Comparison of ENCODE assay signal across 2 cellular contexts in genomic region chr1:201582977-201583376, GRCh38.
TF ChIP-seq lines count a peak whose summit lies in the region.

No MANE protein-coding gene starts in this region.

TF ChIP-seq in SK-N-SH, 30 proteins besides CTCF, POLR2A, EP300 and RAD21 (continued from another document):
- TF ChIP-seq IRF3 (IDR thresholded peaks at IDR 0.05; ENCODE audit: low read depth, low read length) (no peak), CHD2 (IDR thresholded peaks at IDR 0.05; ENCODE audit: low read length, partially characterized antibody) (no peak), JUND (IDR thresholded peaks at IDR 0.05) (no peak), ZBTB33 (IDR thresholded peaks at IDR 0.05; ENCODE audit: borderline replicate concordance, low read depth) (no peak), FOXJ3 (CRISPR knock-in tag; IDR thresholded peaks at IDR 0.05) (no peak), PBX3 (IDR thresholded peaks at IDR 0.05) (no peak)
- TF ChIP-seq, protein P1, sequence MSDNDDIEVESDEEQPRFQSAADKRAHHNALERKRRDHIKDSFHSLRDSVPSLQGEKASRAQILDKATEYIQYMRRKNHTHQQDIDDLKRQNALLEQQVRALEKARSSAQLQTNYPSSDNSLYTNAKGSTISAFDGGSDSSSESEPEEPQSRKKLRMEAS (IDR thresholded peaks at IDR 0.05; ENCODE audit: low read depth), result no peak
- TF ChIP-seq, protein P2, sequence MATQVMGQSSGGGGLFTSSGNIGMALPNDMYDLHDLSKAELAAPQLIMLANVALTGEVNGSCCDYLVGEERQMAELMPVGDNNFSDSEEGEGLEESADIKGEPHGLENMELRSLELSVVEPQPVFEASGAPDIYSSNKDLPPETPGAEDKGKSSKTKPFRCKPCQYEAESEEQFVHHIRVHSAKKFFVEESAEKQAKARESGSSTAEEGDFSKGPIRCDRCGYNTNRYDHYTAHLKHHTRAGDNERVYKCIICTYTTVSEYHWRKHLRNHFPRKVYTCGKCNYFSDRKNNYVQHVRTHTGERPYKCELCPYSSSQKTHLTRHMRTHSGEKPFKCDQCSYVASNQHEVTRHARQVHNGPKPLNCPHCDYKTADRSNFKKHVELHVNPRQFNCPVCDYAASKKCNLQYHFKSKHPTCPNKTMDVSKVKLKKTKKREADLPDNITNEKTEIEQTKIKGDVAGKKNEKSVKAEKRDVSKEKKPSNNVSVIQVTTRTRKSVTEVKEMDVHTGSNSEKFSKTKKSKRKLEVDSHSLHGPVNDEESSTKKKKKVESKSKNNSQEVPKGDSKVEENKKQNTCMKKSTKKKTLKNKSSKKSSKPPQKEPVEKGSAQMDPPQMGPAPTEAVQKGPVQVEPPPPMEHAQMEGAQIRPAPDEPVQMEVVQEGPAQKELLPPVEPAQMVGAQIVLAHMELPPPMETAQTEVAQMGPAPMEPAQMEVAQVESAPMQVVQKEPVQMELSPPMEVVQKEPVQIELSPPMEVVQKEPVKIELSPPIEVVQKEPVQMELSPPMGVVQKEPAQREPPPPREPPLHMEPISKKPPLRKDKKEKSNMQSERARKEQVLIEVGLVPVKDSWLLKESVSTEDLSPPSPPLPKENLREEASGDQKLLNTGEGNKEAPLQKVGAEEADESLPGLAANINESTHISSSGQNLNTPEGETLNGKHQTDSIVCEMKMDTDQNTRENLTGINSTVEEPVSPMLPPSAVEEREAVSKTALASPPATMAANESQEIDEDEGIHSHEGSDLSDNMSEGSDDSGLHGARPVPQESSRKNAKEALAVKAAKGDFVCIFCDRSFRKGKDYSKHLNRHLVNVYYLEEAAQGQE (IDR thresholded peaks at IDR 0.05; ENCODE audit: low read depth, low read length), result no peak

TF ChIP-seq in SK-N-SH treated with all-trans-retinoic acid at 6 μM for 48 hours, 23 proteins besides CTCF, POLR2A, EP300 and RAD21 (continued from another document):
- TF ChIP-seq, protein P3, sequence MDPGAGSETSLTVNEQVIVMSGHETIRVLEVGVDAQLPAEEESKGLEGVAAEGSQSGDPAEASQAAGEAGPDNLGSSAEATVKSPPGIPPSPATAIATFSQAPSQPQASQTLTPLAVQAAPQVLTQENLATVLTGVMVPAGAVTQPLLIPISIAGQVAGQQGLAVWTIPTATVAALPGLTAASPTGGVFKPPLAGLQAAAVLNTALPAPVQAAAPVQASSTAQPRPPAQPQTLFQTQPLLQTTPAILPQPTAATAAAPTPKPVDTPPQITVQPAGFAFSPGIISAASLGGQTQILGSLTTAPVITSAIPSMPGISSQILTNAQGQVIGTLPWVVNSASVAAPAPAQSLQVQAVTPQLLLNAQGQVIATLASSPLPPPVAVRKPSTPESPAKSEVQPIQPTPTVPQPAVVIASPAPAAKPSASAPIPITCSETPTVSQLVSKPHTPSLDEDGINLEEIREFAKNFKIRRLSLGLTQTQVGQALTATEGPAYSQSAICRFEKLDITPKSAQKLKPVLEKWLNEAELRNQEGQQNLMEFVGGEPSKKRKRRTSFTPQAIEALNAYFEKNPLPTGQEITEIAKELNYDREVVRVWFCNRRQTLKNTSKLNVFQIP (CRISPR knock-in tag; IDR thresholded peaks at IDR 0.05; ENCODE audit: borderline replicate concordance, low read depth), result no peak
- TF ChIP-seq ZC3H10 (CRISPR knock-in tag; IDR thresholded peaks at IDR 0.05) (no peak), ARNTL (CRISPR knock-in tag; IDR thresholded peaks at IDR 0.05; ENCODE audit: borderline replicate concordance, low read depth) (no peak), ZFP30 (CRISPR knock-in tag; IDR thresholded peaks at IDR 0.05) (no peak), GLIS3 (CRISPR knock-in tag; IDR thresholded peaks at IDR 0.05) (no peak), PATZ1 (CRISPR knock-in tag; IDR thresholded peaks at IDR 0.05; ENCODE audit: borderline replicate concordance) (no peak), CSDC2 (CRISPR knock-in tag; IDR thresholded peaks at IDR 0.05) (no peak), ZNF565 (CRISPR knock-in tag; conservative IDR thresholded peaks at IDR 0.05; ENCODE audit: low read depth) (no peak), TCF4 (CRISPR knock-in tag; IDR thresholded peaks at IDR 0.05; ENCODE audit: borderline replicate concordance) (no peak)
- TF ChIP-seq, protein P4, sequence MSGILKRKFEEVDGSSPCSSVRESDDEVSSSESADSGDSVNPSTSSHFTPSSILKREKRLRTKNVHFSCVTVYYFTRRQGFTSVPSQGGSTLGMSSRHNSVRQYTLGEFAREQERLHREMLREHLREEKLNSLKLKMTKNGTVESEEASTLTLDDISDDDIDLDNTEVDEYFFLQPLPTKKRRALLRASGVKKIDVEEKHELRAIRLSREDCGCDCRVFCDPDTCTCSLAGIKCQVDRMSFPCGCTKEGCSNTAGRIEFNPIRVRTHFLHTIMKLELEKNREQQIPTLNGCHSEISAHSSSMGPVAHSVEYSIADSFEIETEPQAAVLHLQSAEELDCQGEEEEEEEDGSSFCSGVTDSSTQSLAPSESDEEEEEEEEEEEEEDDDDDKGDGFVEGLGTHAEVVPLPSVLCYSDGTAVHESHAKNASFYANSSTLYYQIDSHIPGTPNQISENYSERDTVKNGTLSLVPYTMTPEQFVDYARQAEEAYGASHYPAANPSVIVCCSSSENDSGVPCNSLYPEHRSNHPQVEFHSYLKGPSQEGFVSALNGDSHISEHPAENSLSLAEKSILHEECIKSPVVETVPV (CRISPR knock-in tag; IDR thresholded peaks at IDR 0.05), result no peak
TF ChIP-seq in SK-N-SH treated with all-trans-retinoic acid at 6 μM for 48 hours: peak in this region for 0.
